Comparison of ENCODE assay signal across 9 cellular contexts in genomic region chr16:733382-734207, GRCh38. TPM values are rescaled to one million over a fixed set of nuclear protein-coding genes. Genes with fewer than 3 reads are reported as not detected.
A peak's percentile ranks its signal among the peaks of the same experiment; 100 is the strongest.
DNase-seq lines count a peak whose midpoint lies in the region; ATAC-seq and TF ChIP-seq lines count a peak whose summit lies in the region.
"Had no signal": no experiment of that assay in that cellular context is flagged by ENCODE, and none has a peak within 500 bp of the region (broad histone marks: within the 10 kb centered on the region; RNA-seq: fewer than 3 reads in every experiment).

No MANE protein-coding gene starts in this region.

- no peak overlapping the region for H3K27ac Mint-ChIP-seq in activated naive CD4-positive, alpha-beta T cell treated with anti-CD3 and anti-CD28 coated beads, Interleukin-2, amount 10 ng/mL, durations not matched to agents 7 days and 5 days
- H3K27ac Mint-ChIP-seq in natural killer cell, result no peak overlapping the region

- intact Hi-C loops in HCT116 (cut with micrococcal nuclease), result no loop called here
- intact Hi-C loops in natural killer cell (cut with micrococcal nuclease), result no loop called here

- H3K27me3 Mint-ChIP-seq in activated naive CD4-positive, alpha-beta T cell treated with anti-CD3 and anti-CD28 coated beads, Interleukin-2, amount 10 ng/mL, durations not matched to agents 7 days and 5 days, result no peaks in the 10 kb centered on the region
- no peaks in the 10 kb centered on the region for H3K27me3 Mint-ChIP-seq in natural killer cell (ENCODE audit: low read depth in 2 of 2)

- H3K4me3 Mint-ChIP-seq in activated naive CD4-positive, alpha-beta T cell treated with anti-CD3 and anti-CD28 coated beads, Interleukin-2, amount 10 ng/mL, durations not matched to agents 7 days and 5 days, result no peak overlapping the region
- no peak overlapping the region for H3K4me3 Mint-ChIP-seq in natural killer cell

- peaks cover 18% of the 10 kb centered on the region for H3K4me1 Mint-ChIP-seq in activated naive CD4-positive, alpha-beta T cell treated with anti-CD3 and anti-CD28 coated beads, Interleukin-2, amount 10 ng/mL, durations not matched to agents 7 days and 5 days
- H3K4me1 Mint-ChIP-seq in natural killer cell, result no peaks in the 10 kb centered on the region

- peaks cover 71% of the 10 kb centered on the region for H4K20me1 ChIP-seq in BLaER1
- H4K20me1 ChIP-seq in HCT116 (ENCODE audit: insufficient read depth), result no peaks in the 10 kb centered on the region

- H3K9me3 ChIP-seq in BLaER1, result no peaks in the 10 kb centered on the region
- no peaks in the 10 kb centered on the region for H3K9me3 ChIP-seq in HCT116 (ENCODE audit: control insufficient read depth in 1 of 2, insufficient read depth in 1 of 2, low read depth in 1 of 2, low read length in 2 of 2)
- H3K9me3 ChIP-seq: mucosa of descending colon had no signal

- RAD21 ChIA-PET in HCT116 (lab: Charles Lee; ENCODE audit: low non-redundant PET in 1 of 2, low total read pairs in 2 of 2, uncharacterized antibody in 2 of 2, unreplicated experiment in 2 of 2), result no interaction called here

- CTCF ChIA-PET in HCT116 (lab: Charles Lee), result no interaction called here
- CTCF ChIA-PET in activated naive CD4-positive, alpha-beta T cell treated with anti-CD3 and anti-CD28 coated beads, Interleukin-2, amount 10 ng/mL, durations not matched to agents 7 days and 5 days (lab: Charles Lee), result interaction anchor here (0.5 to 2.2 kb wide), 3 partner anchors 12 to 146 kb away, joined by 3 to 7 read pairs (median 3); no protein-coding TSS in a partner anchor

- no peaks in the 10 kb centered on the region for H3K9me3 Mint-ChIP-seq in activated naive CD4-positive, alpha-beta T cell treated with anti-CD3 and anti-CD28 coated beads, Interleukin-2, amount 10 ng/mL, durations not matched to agents 7 days and 5 days
- H3K9me3 Mint-ChIP-seq in natural killer cell, result no peaks in the 10 kb centered on the region

- H3K27me3 ChIP-seq in BLaER1, result no peaks in the 10 kb centered on the region
- H3K27me3 ChIP-seq in HCT116 (ENCODE audit: insufficient read depth, low read length), result no peaks in the 10 kb centered on the region

- H3K4me3 ChIP-seq in BLaER1 (no peak overlapping the region), HCT116 (replicated peaks in 1 of 2; ENCODE audit: low read depth in 1 of 2, low read length in 2 of 2) (no peak overlapping the region)
- H3K4me3 ChIP-seq: mucosa of descending colon had no signal

- TF ChIP-seq RAD21 in HCT116 (IDR thresholded peaks at IDR 0.05; ENCODE audit: low read depth), result no peak

- DNase-seq in HCT116 (ENCODE audit: low read depth, low spot score) (no peak), natural killer cell (no peak), SW480 (ENCODE audit: low spot score) (no peak), RKO (ENCODE audit: low spot score) (no peak)
- peak; percentile 58 for DNase-seq in activated naive CD4-positive, alpha-beta T cell treated with anti-CD3 and anti-CD28 coated beads, Interleukin-2, amount 10 ng/mL, durations not matched to agents 7 days and 5 days

- no peaks in the 10 kb centered on the region for H3K9me2 ChIP-seq in HCT116 (ENCODE audit: insufficient read depth)

- POLR2A ChIA-PET in HCT116 (lab: Charles Lee), result no interaction called here

- peak overlapping the region; percentile 99 for H3K4me2 ChIP-seq in BLaER1
- no peak overlapping the region for H3K4me2 ChIP-seq in HCT116 (ENCODE audit: low read length)

- H3K9ac ChIP-seq in BLaER1, result peak overlapping the region; percentile 22; the same call in 1 of the 2 replicates
- no peak overlapping the region for H3K9ac ChIP-seq in HCT116 (ENCODE audit: low read length)

- H3K4me1 ChIP-seq in BLaER1, result peaks cover 86% of the 10 kb centered on the region
- H3K4me1 ChIP-seq in HCT116 (ENCODE audit: control insufficient read depth in 1 of 2, insufficient read depth in 2 of 2, low read length in 2 of 2), result peaks cover 0 to 10% of the 10 kb centered on the region in 2 experiments; a peak in 3 of 4 replicates

- H2AFZ ChIP-seq in HCT116 (ENCODE audit: low read depth, low read length, poor library complexity, severe bottlenecking), result no peak overlapping the region

- no peak for TF ChIP-seq POLR2A in HCT116 (IDR thresholded peaks at IDR 0.05; ENCODE audit: borderline replicate concordance, extremely low read depth, insufficient read depth, insufficient read length)

- H3K36me3 ChIP-seq in BLaER1 (peaks cover 82% of the 10 kb centered on the region), HCT116 (ENCODE audit: control insufficient read depth in 1 of 2, insufficient read depth in 2 of 2, low read length in 2 of 2) (peaks cover 6 to 18% of the 10 kb centered on the region in 2 experiments)

- BruUV-seq in HCT116 (replicated peaks; lab: Mats Ljungman, UMichigan), result no TSS peak

- TF ChIP-seq CTCF in HCT116 (IDR thresholded peaks at IDR 0.05 in 2 of 3, conservative IDR thresholded peaks at IDR 0.05 in 1 of 3; ENCODE audit: borderline replicate concordance in 1 of 3, insufficient read depth in 1 of 3, low read depth in 2 of 3, low read length in 2 of 3) (peak in 2 of 3 experiments; percentile 40 to 48; a peak in 4 of 6 replicates), natural killer cell (IDR thresholded peaks at IDR 0.05) (peak; percentile 40)

- peaks cover 14% of the 10 kb centered on the region for H3K36me3 Mint-ChIP-seq in activated naive CD4-positive, alpha-beta T cell treated with anti-CD3 and anti-CD28 coated beads, Interleukin-2, amount 10 ng/mL, durations not matched to agents 7 days and 5 days
- H3K36me3 Mint-ChIP-seq in natural killer cell, result no peaks in the 10 kb centered on the region

- H3K79me2 ChIP-seq in HCT116 (ENCODE audit: insufficient read depth, low read length), result peaks cover 13% of the 10 kb centered on the region; the same call in 1 of the 2 replicates

- peak overlapping the region; percentile 26; the same call in 1 of the 2 replicates for H3K27ac ChIP-seq in BLaER1
- H3K27ac ChIP-seq in HCT116 (ENCODE audit: low read depth, low read length), result peak overlapping the region; percentile 26; the same call in 1 of the 2 replicates

- ATAC-seq in HCT116 (no peak), natural killer cell (peak in 2 of 3 donors; percentile 46 to 52), GM21526 (IDR thresholded peaks at IDR 0.05; ENCODE audit: low FRiP score, unreplicated experiment) (no peak), esophagus mucosa (no peak)
- ATAC-seq: mucosa of descending colon had no signal

TF ChIP-seq in HCT116, 20 proteins besides CTCF, POLR2A, EP300 and RAD21:
- TF ChIP-seq EZH2phosphoT487 (IDR thresholded peaks at IDR 0.05; ENCODE audit: borderline replicate concordance), result no peak
- TF ChIP-seq ZBTB33 (IDR thresholded peaks at IDR 0.05; ENCODE audit: extremely low read depth, insufficient replicate concordance, low read length), result no peak
- no peak for TF ChIP-seq ZFX (IDR thresholded peaks at IDR 0.05)
- TF ChIP-seq SRF (IDR thresholded peaks at IDR 0.05; ENCODE audit: low read depth), result no peak

RNA-seq across cellular contexts. Expression of gene HAGHL, which starts 6.7 kb away (rescaled TPM):
- total RNA-seq in HCT116 (2021; ENCODE audit: unreplicated experiment) (74.8 TPM), natural killer cell (10 to 100 TPM; 13.5 to 21.5 (median 15.7) TPM), esophagus mucosa (2.7 TPM)
- polyA plus RNA-seq in HCT116 (2012), result 56.8 and 61.7 TPM in 2 replicates

RNA-seq across cellular contexts. Expression of gene CIAO3, which starts 7.2 kb away (rescaled TPM):
- total RNA-seq in HCT116 (2021; ENCODE audit: unreplicated experiment) (32.8 TPM), natural killer cell (10 to 100 TPM; 36.9 to 39.8 (median 37.5) TPM), esophagus mucosa (18.1 TPM)
- 17.5 and 18.0 TPM in 2 replicates for polyA plus RNA-seq in HCT116 (2012)

RNA-seq across cellular contexts. Expression of gene CCDC78, which starts 7.4 kb away (rescaled TPM):
- total RNA-seq in HCT116 (2021; ENCODE audit: unreplicated experiment), result 22.9 TPM
- polyA plus RNA-seq in HCT116 (2012), result 6.8 and 7.7 TPM in 2 replicates
- total RNA-seq in natural killer cell, result 10 to 100 TPM in 1 of 3 donors, 1 to 10 TPM in 2; 6.2 to 10.0 (median 7.7) TPM
- 0.40 TPM for total RNA-seq in esophagus mucosa

RNA-seq across cellular contexts. Expression of gene ANTKMT, which starts 12.6 kb away (rescaled TPM):
- total RNA-seq in HCT116 (2021; ENCODE audit: unreplicated experiment) (65.4 TPM), natural killer cell (10 to 100 TPM; 33.7 to 39.0 (median 37.7) TPM), esophagus mucosa (24.1 TPM)
- 27.5 and 33.3 TPM in 2 replicates for polyA plus RNA-seq in HCT116 (2012)

RNA-seq across cellular contexts. Expression of gene METRN, which starts 18.7 kb away (rescaled TPM):
- total RNA-seq in HCT116 (2021; ENCODE audit: unreplicated experiment) (193 TPM), natural killer cell (10 to 100 TPM; 11.8 to 16.6 (median 14.3) TPM), esophagus mucosa (9.6 TPM)
- polyA plus RNA-seq in HCT116 (2012), result 121 and 125 TPM in 2 replicates

Comparison
In these comparisons a context has a peak if more than half of its experiments do, and no peak if none do; other contexts are left out.
1. ATAC-seq: peak in natural killer cell (2 of 3); none in HCT116 (single experiment), GM21526 (single experiment) and esophagus mucosa (single experiment).